In the genomic region with DNA sequence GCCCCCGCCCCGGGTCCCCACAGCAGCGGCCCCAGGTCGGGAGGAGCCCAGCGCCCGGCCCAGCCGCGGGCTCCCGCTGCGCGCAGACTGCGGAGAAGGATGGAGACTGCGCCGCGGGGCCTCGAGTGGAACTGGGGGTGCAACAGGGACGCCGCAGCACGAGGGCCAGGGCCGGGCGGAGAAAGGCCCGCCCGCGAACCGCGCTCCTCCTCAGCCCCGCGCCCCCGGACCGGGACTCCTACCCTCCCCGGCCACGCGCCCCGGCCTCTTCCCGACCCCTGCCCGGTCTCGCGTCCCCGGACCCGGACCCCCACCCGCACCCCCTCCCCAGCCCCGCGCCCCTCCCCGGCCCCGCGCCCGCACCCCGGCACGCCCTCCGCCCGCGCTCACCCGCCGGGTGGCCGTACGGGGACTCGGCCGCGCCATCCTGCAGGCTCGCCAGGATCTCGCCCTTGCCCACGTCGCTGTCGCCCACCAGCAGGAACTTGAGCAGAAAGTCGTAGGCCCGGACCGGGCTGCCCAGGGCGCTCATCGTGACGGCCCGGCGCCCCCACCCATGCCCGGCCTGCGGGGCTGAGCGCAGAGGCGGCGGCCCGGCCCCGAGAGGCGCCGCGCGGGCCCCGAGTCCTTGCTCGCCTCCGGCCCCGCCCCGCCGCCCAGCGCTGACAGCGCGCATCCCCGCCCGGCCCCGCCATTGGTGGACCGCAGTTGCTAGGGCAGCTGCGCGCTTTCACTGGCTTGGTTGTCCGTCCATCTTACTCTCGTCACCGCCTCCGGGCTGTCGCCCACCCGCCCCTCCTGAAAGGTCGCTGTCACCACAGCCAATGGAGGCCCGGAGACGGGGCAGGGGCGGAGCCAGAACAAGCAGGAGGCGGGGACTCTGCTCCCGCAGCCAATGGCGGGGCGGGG, we compare ENCODE assay signal across 8 cellular contexts. TPM values are rescaled to one million over a fixed set of nuclear protein-coding genes. Genes with fewer than 3 reads are reported as not detected.
A peak's percentile ranks its signal among the peaks of the same experiment; 100 is the strongest.
DNase-seq lines count a peak whose midpoint lies in the region; ATAC-seq and TF ChIP-seq lines count a peak whose summit lies in the region.

A gene with protein sequence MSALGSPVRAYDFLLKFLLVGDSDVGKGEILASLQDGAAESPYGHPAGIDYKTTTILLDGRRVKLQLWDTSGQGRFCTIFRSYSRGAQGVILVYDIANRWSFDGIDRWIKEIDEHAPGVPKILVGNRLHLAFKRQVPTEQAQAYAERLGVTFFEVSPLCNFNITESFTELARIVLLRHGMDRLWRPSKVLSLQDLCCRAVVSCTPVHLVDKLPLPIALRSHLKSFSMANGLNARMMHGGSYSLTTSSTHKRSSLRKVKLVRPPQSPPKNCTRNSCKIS (minus strand): TSS at position 634 of the 909 bp plus-strand sequence. CDS start 102 bp downstream, at position 532.

- no peak within 1 kb of the TSS for H2BK120ac ChIP-seq in IMR-90 (ENCODE audit: low read depth, low read length)

- H4K20me1 ChIP-seq in IMR-90 (ENCODE audit: insufficient read depth, low read length), result no peaks in the 10 kb centered on the region; the same call in 1 of the 2 replicates

- no peak within 1 kb of the TSS for H3K18ac ChIP-seq in IMR-90 (ENCODE audit: low read depth, low read length)

- no peak within 1 kb of the TSS for H2AK5ac ChIP-seq in IMR-90 (ENCODE audit: low read depth, low read length)

- H2BK5ac ChIP-seq in IMR-90 (ENCODE audit: low read depth, low read length, poor library complexity, severe bottlenecking), result no peak within 1 kb of the TSS

- H2AFZ ChIP-seq in IMR-90 (replicated peaks; ENCODE audit: low read length, poor library complexity), result peak within 1 kb of the TSS; percentile 99

- no peak within 1 kb of the TSS for H3K4ac ChIP-seq in IMR-90 (ENCODE audit: low read depth, low read length)

- peak within 1 kb of the TSS; percentile 84 for H2AK9ac ChIP-seq in IMR-90 (replicated peaks; ENCODE audit: low read depth, low read length, poor library complexity)

- H3K4me1 ChIP-seq in IMR-90 (ENCODE audit: control insufficient read depth, insufficient read depth, low read length) (peaks cover 6% of the 10 kb centered on the region; the same call in 1 of the 2 replicates), esophagus (ENCODE audit: control insufficient read depth in 2 of 2, insufficient read depth in 2 of 2, low read length in 1 of 2) (peaks cover 9 to 26% of the 10 kb centered on the region in 2 donors)

- no peak for TF ChIP-seq POLR2A in IMR-90 (IDR thresholded peaks at IDR 0.05; ENCODE audit: low read depth, low read length)

- TF ChIP-seq RAD21 in IMR-90 (IDR thresholded peaks at IDR 0.05; ENCODE audit: low read length), result no peak

- intact Hi-C loops in IMR-90 (cut with micrococcal nuclease), result loop anchor here (2.0 kb wide), 1 partner anchor 54 kb away; a partner anchor contains a TSS

- H3K23ac ChIP-seq in IMR-90 (ENCODE audit: low read depth, low read length), result peak within 1 kb of the TSS; percentile 80

- H3K36me3 ChIP-seq in IMR-90 (ENCODE audit: control insufficient read depth, insufficient read depth, low read length) (no peaks in the 10 kb centered on the region), esophagus (ENCODE audit: control insufficient read depth in 2 of 2, insufficient read depth in 2 of 2, low read length in 1 of 2) (no peaks in the 10 kb centered on the region)

- POLR2A ChIA-PET in IMR-90 (lab: Charles Lee; ENCODE audit: unreplicated experiment), result no interaction called here

- H3K4me1 Mint-ChIP-seq in activated T-cell treated with anti-CD3 and anti-CD28 coated beads, Interleukin-2, amount 50 U/mL, for 4 hours (ENCODE audit: low read depth), result peaks cover 11% of the 10 kb centered on the region

- H3K4me3 ChIP-seq in IMR-90 (ENCODE audit: insufficient read depth, low read depth, low read length) (peak within 1 kb of the TSS; percentile 89), esophagus (ENCODE audit: low read depth in 1 of 2, low read length in 2 of 2) (peak within 1 kb of the TSS; percentile 62 to 88)

- H3K9me1 ChIP-seq in IMR-90 (ENCODE audit: insufficient read depth, low read length), result peaks cover 5% of the 10 kb centered on the region

- in situ Hi-C loops in IMR-90 (cut with MboI; ENCODE audit: low sequenced_read_pairs), result no loop called here

- no peak within 1 kb of the TSS for H3K14ac ChIP-seq in IMR-90 (replicated peaks; ENCODE audit: low read depth, low read length)

- H2BK20ac ChIP-seq in IMR-90 (ENCODE audit: low read depth, low read length), result no peak within 1 kb of the TSS

- peak within 1 kb of the TSS; percentile 91 for H3K4me2 ChIP-seq in IMR-90 (ENCODE audit: low read depth, low read length)

- no peaks in the 10 kb centered on the region for H3K27me3 Mint-ChIP-seq in activated T-cell treated with anti-CD3 and anti-CD28 coated beads, Interleukin-2, amount 50 U/mL, for 4 hours (ENCODE audit: low read depth)

- peak within 1 kb of the TSS; percentile 77 for H3K4me3 Mint-ChIP-seq in activated T-cell treated with anti-CD3 and anti-CD28 coated beads, Interleukin-2, amount 50 U/mL, for 4 hours

- H3K9me3 Mint-ChIP-seq in activated T-cell treated with anti-CD3 and anti-CD28 coated beads, Interleukin-2, amount 50 U/mL, for 4 hours, result peaks cover 7% of the 10 kb centered on the region

- peaks cover 0 to 7% of the 10 kb centered on the region in 2 experiments; a peak in 2 of 4 replicates for H3K79me1 ChIP-seq in IMR-90 (ENCODE audit: low read depth in 1 of 2, low read length in 2 of 2)

- ATAC-seq in GM21576 (IDR thresholded peaks at IDR 0.05; ENCODE audit: unreplicated experiment) (peak; percentile 98), IMR-90 (ENCODE audit: low read depth) (peak; percentile 99)
- peak; percentile 98 for ATAC-seq in activated T-cell treated with anti-CD3 and anti-CD28 coated beads, Interleukin-2, amount 50 U/mL, for 4 hours

- 2% methylated on average over 35 of the region's 112 CpGs; no CpG with 5 or more reads in 1 of the 2 experiments for WGBS in IMR-90 (ENCODE audit: extremely low coverage in 2 of 2, insufficient read length in 1 of 2), 2 experiments
- 1% methylated on average over 61 to 112 of the region's 112 CpGs for WGBS in esophagus, 2 donors

- H4K5ac ChIP-seq in IMR-90 (ENCODE audit: low read depth, low read length), result no peak within 1 kb of the TSS

- H3K9ac ChIP-seq in IMR-90 (ENCODE audit: low read depth, low read length), result peak within 1 kb of the TSS; percentile 59; the same call in 1 of the 2 replicates

- H4K91ac ChIP-seq in IMR-90 (ENCODE audit: insufficient read depth, low read depth, low read length), result no peak within 1 kb of the TSS

- H3K9me3 ChIP-seq in IMR-90 (ENCODE audit: control insufficient read depth, insufficient read depth, low read length) (peaks cover 2% of the 10 kb centered on the region), esophagus (ENCODE audit: control insufficient read depth in 2 of 2, insufficient read depth in 1 of 2, low read depth in 1 of 2, low read length in 1 of 2) (no peaks in the 10 kb centered on the region)

- H3K27ac ChIP-seq in IMR-90 (ENCODE audit: insufficient read depth, low read length), result no peak within 1 kb of the TSS; the same call in 1 of the 2 replicates
- H3K27ac ChIP-seq in esophagus (ENCODE audit: low read depth in 2 of 2, low read length in 1 of 2), result peak within 1 kb of the TSS; percentile 29 to 67

- CTCF ChIA-PET in IMR-90 (lab: Yijun Ruan, JAX), result no interaction called here

- H3K27me3 ChIP-seq in IMR-90 (ENCODE audit: control insufficient read depth, insufficient read depth, low read length), result peaks cover 2% of the 10 kb centered on the region; the same call in 1 of the 2 replicates
- no peaks in the 10 kb centered on the region for H3K27me3 ChIP-seq in esophagus (ENCODE audit: control insufficient read depth in 1 of 2, insufficient read depth in 2 of 2, low read length in 2 of 2)

- dilution Hi-C loops in IMR-90 (cut with HindIII; ENCODE audit: low sequenced_read_pairs, unreplicated experiment), result no loop called here

- H3K36me3 Mint-ChIP-seq in activated T-cell treated with anti-CD3 and anti-CD28 coated beads, Interleukin-2, amount 50 U/mL, for 4 hours (ENCODE audit: insufficient read depth), result peaks cover 5% of the 10 kb centered on the region

- H3K56ac ChIP-seq in IMR-90 (ENCODE audit: extremely low read depth, insufficient read depth, low read length), result no peak within 1 kb of the TSS

- no peak within 1 kb of the TSS for H2BK15ac ChIP-seq in IMR-90 (ENCODE audit: low read depth, low read length)

- no peak for TF ChIP-seq CTCF in IMR-90 (conservative IDR thresholded peaks at IDR 0.05; ENCODE audit: low read depth, low read length)

- peak within 1 kb of the TSS in 1 of 2 experiments; percentile 35; a peak in 1 of 4 replicates for H4K8ac ChIP-seq in IMR-90 (ENCODE audit: low read depth in 2 of 2, low read length in 2 of 2)

- DNase-seq in DMS153 treated with DMSO at 0.1 percent for 48 hours (lab: John Stamatoyannopoulos, UW; ENCODE audit: unreplicated experiment), result peak; percentile 92
- DNase-seq in IMR-90, result peak; percentile 98
- DNase-seq in OCI-M2 (lab: John Stamatoyannopoulos, UW; ENCODE audit: unreplicated experiment), result peak; percentile 77
- DNase-seq in activated T-cell treated with anti-CD3 and anti-CD28 coated beads, Interleukin-2, amount 50 U/mL, for 4 hours, result peak; percentile 98
- peak; percentile 100 for DNase-seq in mucosa of gallbladder (ENCODE audit: low spot score)
- DNase-seq in stimulated activated CD8-positive, alpha-beta memory T cell treated with anti-CD3 and anti-CD28 coated beads, Interleukin-4, amount 100 ng/mL, for 1 hour (ENCODE audit: low read depth in 2 of 2, low spot score in 1 of 2), result peak; percentile 92 to 97

- BruUV-seq in IMR-90 (replicated peaks; lab: Mats Ljungman, UMichigan), result no TSS peak

TF ChIP-seq in IMR-90, 13 proteins besides CTCF, POLR2A, EP300 and RAD21 (continues in another document):
- TF ChIP-seq RCOR1 (IDR thresholded peaks at IDR 0.05; ENCODE audit: insufficient replicate concordance, low read length) (no peak), CHD1 (IDR thresholded peaks at IDR 0.05; ENCODE audit: low read depth, low read length) (no peak), CEBPB (IDR thresholded peaks at IDR 0.05; ENCODE audit: low read depth, low read length) (no peak), NFE2L2 (IDR thresholded peaks at IDR 0.05; ENCODE audit: low read depth, low read length) (no peak), SMC3 (IDR thresholded peaks at IDR 0.05; ENCODE audit: low read depth, low read length) (no peak), RFX5 (IDR thresholded peaks at IDR 0.05; ENCODE audit: low read depth, low read length) (peak; percentile 87), MAFK (IDR thresholded peaks at IDR 0.05; ENCODE audit: low read depth, low read length) (no peak), MXI1 (IDR thresholded peaks at IDR 0.05; ENCODE audit: borderline replicate concordance, low read depth, low read length) (peak; percentile 25; the same call in 1 of the 2 replicates), FOS (IDR thresholded peaks at IDR 0.05; ENCODE audit: low read depth, low read length) (peak; percentile 69)

RNA-seq across cellular contexts. Expression of the gene that starts here (rescaled TPM):
- 10.8 and 14.9 TPM in 2 replicates for total RNA-seq in IMR-90 (2012; rRNA removed)
- 20.0 and 26.1 TPM in 2 replicates for polyA plus RNA-seq in IMR-90 (2012; rRNA removed)
- 22.2 and 40.3 TPM in 2 replicates for polyA plus RNA-seq in IMR-90 (2012; cell fraction: cytosol; rRNA removed)
- polyA plus RNA-seq in IMR-90 (2012; cell fraction: nucleus; rRNA removed; ENCODE audit: low replicate concordance), result 16.9 and 51.7 TPM in 2 replicates
- 1 to 10 TPM; 3.8 to 4.8 (median 4.1) TPM for total RNA-seq in activated T-cell treated with anti-CD3 and anti-CD28 coated beads, Interleukin-2, amount 50 U/mL, for 4 hours
- 1 to 10 TPM; 9.3 to 9.7 TPM for polyA plus RNA-seq in esophagus
- 27.6 TPM for total RNA-seq in mucosa of gallbladder
